ENCODE assay signal across 19 cellular contexts in the genomic region with DNA sequence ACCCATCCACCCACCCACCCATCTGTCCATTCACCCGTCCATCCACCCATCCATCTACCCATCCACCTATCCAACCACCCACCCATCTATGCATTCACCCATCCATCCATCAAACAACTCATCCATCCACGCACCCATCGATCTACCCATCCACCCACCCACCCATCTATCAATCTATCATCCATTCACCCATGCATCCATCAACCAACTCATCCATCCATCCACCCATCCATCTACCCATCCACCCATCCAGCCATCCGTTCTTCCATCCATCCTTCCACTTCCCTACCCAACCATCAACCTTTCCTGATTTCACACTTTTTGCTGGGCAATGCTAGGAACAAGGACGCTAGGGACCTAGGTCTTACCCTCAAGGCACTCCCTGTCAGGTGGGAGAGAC. TPM values are rescaled to one million over a fixed set of nuclear protein-coding genes. Genes with fewer than 3 reads are reported as not detected.
A peak's percentile ranks its signal among the peaks of the same experiment; 100 is the strongest.
DNase-seq lines count a peak whose midpoint lies in the region; ATAC-seq and TF ChIP-seq lines count a peak whose summit lies in the region.
"Had no signal": no experiment of that assay in that cellular context is flagged by ENCODE, and none has a peak within 500 bp of the region (broad histone marks: within the 10 kb centered on the region; RNA-seq: fewer than 3 reads in every experiment).

No MANE protein-coding gene starts in this region.

- no peak for TF ChIP-seq EP300 in gastroesophageal sphincter (IDR thresholded peaks at IDR 0.05)

- CTCF ChIA-PET in CD4-positive, alpha-beta memory T cell (lab: Charles Lee; ENCODE audit: partially characterized antibody), result interaction anchor here (3.0 kb wide), 1 partner anchor 44 kb away, joined by 23 read pairs; the partner anchor contains the start of gene KMT5C
- CTCF ChIA-PET in activated CD8-positive, alpha-beta T cell treated with anti-CD3 and anti-CD28 coated beads, Interleukin-2, amount 10 ng/mL, durations not matched to agents 7 days and 5 days (lab: Charles Lee), result interaction anchor here (2.9 kb wide), 1 partner anchor 90 kb away, joined by 19 read pairs; no protein-coding TSS in a partner anchor
- CTCF ChIA-PET in naive thymus-derived CD4-positive, alpha-beta T cell (lab: Charles Lee), result interaction anchor here (0.7 kb wide), 1 partner anchor 21 kb away, joined by 5 read pairs; no protein-coding TSS in a partner anchor

- H3K79me2 ChIP-seq in GM23338 (replicated peaks; ENCODE audit: insufficient read depth), result peaks cover 17% of the 10 kb centered on the region

- POLR2A ChIA-PET in CD4-positive, alpha-beta memory T cell (lab: Charles Lee; ENCODE audit: partially characterized antibody), result no interaction called here
- POLR2A ChIA-PET in activated CD8-positive, alpha-beta T cell treated with anti-CD3 and anti-CD28 coated beads, Interleukin-2, amount 10 ng/mL, durations not matched to agents 7 days and 5 days (lab: Charles Lee), result interaction anchor here (0.9 to 14.2 kb wide), 3 partner anchors 21 to 128 kb away, joined by 3 to 213 read pairs (median 19); partner anchors contain the start of gene UBE2S
- POLR2A ChIA-PET in naive thymus-derived CD4-positive, alpha-beta T cell (lab: Charles Lee), result interaction anchor here (2.8 kb wide), 1 partner anchor 123 kb away, joined by 11 read pairs; the partner anchor contains the start of gene PPP6R1

- H3K36me3 Mint-ChIP-seq in CD4-positive, alpha-beta memory T cell, result peaks cover 10 to 21% of the 10 kb centered on the region in 2 donors
- H3K36me3 Mint-ChIP-seq in GM23338 (ENCODE audit: low read depth), result peaks cover 17% of the 10 kb centered on the region
- H3K36me3 Mint-ChIP-seq in activated CD8-positive, alpha-beta T cell treated with anti-CD3 and anti-CD28 coated beads, Interleukin-2, amount 10 ng/mL, durations not matched to agents 7 days and 5 days (ENCODE audit: low read depth), result peaks cover 33% of the 10 kb centered on the region
- peaks cover 7 to 25% (median 9%) of the 10 kb centered on the region in 5 donors for H3K36me3 Mint-ChIP-seq in naive thymus-derived CD4-positive, alpha-beta T cell

- H4K20me1 ChIP-seq in GM23338 (replicated peaks; ENCODE audit: insufficient read depth), result peaks cover 16% of the 10 kb centered on the region

- H3K36me3 ChIP-seq in CD4-positive, alpha-beta memory T cell (ENCODE audit: insufficient read depth, low read length), result peaks cover 3% of the 10 kb centered on the region
- H3K36me3 ChIP-seq in GM23338 (ENCODE audit: insufficient read depth), result peaks cover 4% of the 10 kb centered on the region; the same call in 1 of the 2 replicates
- H3K36me3 ChIP-seq in naive thymus-derived CD4-positive, alpha-beta T cell (ENCODE audit: control insufficient read depth in 2 of 3, insufficient read depth in 3 of 3, low read length in 3 of 3), result peaks cover 0 to 10% (median 2%) of the 10 kb centered on the region in 3 experiments
- no peaks in the 10 kb centered on the region for H3K36me3 ChIP-seq in gastroesophageal sphincter

- peak overlapping the region in 3 of 7 donors; percentile 55 to 66 (median 62) for H3K27ac Mint-ChIP-seq in CD4-positive, alpha-beta memory T cell
- H3K27ac Mint-ChIP-seq in GM23338, result no peak overlapping the region
- H3K27ac Mint-ChIP-seq in activated CD8-positive, alpha-beta T cell treated with anti-CD3 and anti-CD28 coated beads, Interleukin-2, amount 10 ng/mL, durations not matched to agents 7 days and 5 days, result no peak overlapping the region
- peak overlapping the region in 5 of 9 donors; percentile 0 to 79 (median 56) for H3K27ac Mint-ChIP-seq in naive thymus-derived CD4-positive, alpha-beta T cell
- H3K27ac Mint-ChIP-seq: CD14-positive monocyte had no signal

- peaks cover 0 to 9% (median 0%) of the 10 kb centered on the region in 8 donors for H3K9me3 Mint-ChIP-seq in CD4-positive, alpha-beta memory T cell
- H3K9me3 Mint-ChIP-seq in GM23338, result peaks cover 5% of the 10 kb centered on the region; the same call in 2 of the 3 replicates
- H3K9me3 Mint-ChIP-seq in activated CD8-positive, alpha-beta T cell treated with anti-CD3 and anti-CD28 coated beads, Interleukin-2, amount 10 ng/mL, durations not matched to agents 7 days and 5 days (ENCODE audit: insufficient read depth), result no peaks in the 10 kb centered on the region
- H3K9me3 Mint-ChIP-seq in naive thymus-derived CD4-positive, alpha-beta T cell, result peaks cover 0 to 8% (median 0%) of the 10 kb centered on the region in 11 donors
- H3K9me3 Mint-ChIP-seq: IgD-negative memory B cell had no signal

- no peaks in the 10 kb centered on the region for H3K9me3 ChIP-seq in CD4-positive, alpha-beta memory T cell (ENCODE audit: control insufficient read depth in 1 of 2, low read length in 2 of 2)
- no peaks in the 10 kb centered on the region for H3K9me3 ChIP-seq in naive thymus-derived CD4-positive, alpha-beta T cell (ENCODE audit: control insufficient read depth in 2 of 3, low read length in 3 of 3)
- H3K9me3 ChIP-seq in gastroesophageal sphincter, result no peaks in the 10 kb centered on the region
- H3K9me3 ChIP-seq: right atrium auricular region, testis had no signal

- WGBS in gastroesophageal sphincter (ENCODE audit: low coverage in 1 of 2), 2 donors, result 88 to 96% methylated on average over 4 to 5 of the region's 5 CpGs

- ATAC-seq in GM23338, result no peak
- ATAC-seq in activated CD8-positive, alpha-beta T cell treated with anti-CD3 and anti-CD28 coated beads, Interleukin-2, amount 10 ng/mL, durations not matched to agents 7 days and 5 days, result no peak
- no peak for ATAC-seq in naive thymus-derived CD4-positive, alpha-beta T cell
- ATAC-seq in HG02798 (IDR thresholded peaks at IDR 0.05; ENCODE audit: poor library complexity, unreplicated experiment), result no peak
- ATAC-seq in HG02852 (IDR thresholded peaks at IDR 0.05; ENCODE audit: unreplicated experiment), result no peak
- ATAC-seq in gastroesophageal sphincter, result no peak
- ATAC-seq: Panc1, SK-N-SH treated with all-trans-retinoic acid at 6 μM for 48 hours had no signal

- no peak for TF ChIP-seq POLR2A in gastroesophageal sphincter (IDR thresholded peaks at IDR 0.05)

- TF ChIP-seq CTCF in GM23338 (conservative IDR thresholded peaks at IDR 0.05; ENCODE audit: low read depth in 2 of 2) (no peak), gastroesophageal sphincter (IDR thresholded peaks at IDR 0.05) (no peak)

- no peak overlapping the region for H2AFZ ChIP-seq in GM23338

- peak in 1 of 5 donors; percentile 9 for DNase-seq in CD4-positive, alpha-beta memory T cell
- no peak for DNase-seq in GM23338 (ENCODE audit: low spot score)
- no peak for DNase-seq in activated CD8-positive, alpha-beta T cell treated with anti-CD3 and anti-CD28 coated beads, Interleukin-2, amount 10 ng/mL, durations not matched to agents 7 days and 5 days
- no peak for DNase-seq in naive thymus-derived CD4-positive, alpha-beta T cell
- DNase-seq: anterior cingulate cortex, NCI-H1092, NCI-H2107, NCI-H526 treated with DMSO at 0.1 percent for 48 hours, testis had no signal

- H3K27me3 ChIP-seq in CD4-positive, alpha-beta memory T cell (ENCODE audit: insufficient read depth, low read length), result no peaks in the 10 kb centered on the region
- H3K27me3 ChIP-seq in GM23338 (ENCODE audit: insufficient read depth) (peaks cover 33% of the 10 kb centered on the region), gastroesophageal sphincter (peaks cover 12% of the 10 kb centered on the region)
- no peaks in the 10 kb centered on the region for H3K27me3 ChIP-seq in naive thymus-derived CD4-positive, alpha-beta T cell (ENCODE audit: control insufficient read depth in 2 of 2, insufficient read depth in 2 of 2, low read length in 2 of 2)
- H3K27me3 ChIP-seq: right atrium auricular region, testis had no signal

- H3K9me2 ChIP-seq in GM23338 (ENCODE audit: insufficient read depth), result no peaks in the 10 kb centered on the region

- H3K27ac ChIP-seq in CD4-positive, alpha-beta memory T cell (ENCODE audit: low read depth, low read length), result no peak overlapping the region
- H3K27ac ChIP-seq in GM23338 (ENCODE audit: low read depth) (no peak overlapping the region), gastroesophageal sphincter (no peak overlapping the region)
- H3K27ac ChIP-seq in naive thymus-derived CD4-positive, alpha-beta T cell (ENCODE audit: low read depth, low read length), result no peak overlapping the region
- H3K27ac ChIP-seq: epithelial cell of prostate, right atrium auricular region, testis had no signal

- H3F3A ChIP-seq in GM23338 (replicated peaks; ENCODE audit: low read depth), result peaks cover 22% of the 10 kb centered on the region

- H3K4me1 ChIP-seq in CD4-positive, alpha-beta memory T cell (ENCODE audit: insufficient read depth, low read length), result peaks cover 29% of the 10 kb centered on the region
- H3K4me1 ChIP-seq in GM23338 (ENCODE audit: insufficient read depth) (peaks cover 30% of the 10 kb centered on the region), gastroesophageal sphincter (peaks cover 0 to 37% (median 21%) of the 10 kb centered on the region in 3 donors)
- peaks cover 26 to 28% of the 10 kb centered on the region in 2 donors for H3K4me1 ChIP-seq in naive thymus-derived CD4-positive, alpha-beta T cell (ENCODE audit: control insufficient read depth in 2 of 2, insufficient read depth in 2 of 2, low read length in 2 of 2)

- H3K4me3 ChIP-seq in CD4-positive, alpha-beta memory T cell (ENCODE audit: low read length in 2 of 2), result no peak overlapping the region
- no peak overlapping the region for H3K4me3 ChIP-seq in GM23338
- no peak overlapping the region for H3K4me3 ChIP-seq in naive thymus-derived CD4-positive, alpha-beta T cell (ENCODE audit: low read length)
- H3K4me3 ChIP-seq in gastroesophageal sphincter, result no peak overlapping the region
- H3K4me3 ChIP-seq: right atrium auricular region, testis had no signal

- intact Hi-C loops in CD4-positive, alpha-beta memory T cell (cut with micrococcal nuclease), result loop anchor here (10.0 kb wide), 1 partner anchor 243 kb away; the partner anchor contains the start of gene ZNF784
- intact Hi-C loops in naive thymus-derived CD4-positive, alpha-beta T cell (cut with micrococcal nuclease), result loop anchor here (10.0 kb wide), 3 partner anchors 203 to 1187 kb away; partner anchors contain the start of genes TSEN34 (in 1 of the 2) and ZNF579 (in 1 of the 2)

- no peak overlapping the region for H3K4me2 ChIP-seq in GM23338

- H3K4me1 Mint-ChIP-seq in CD4-positive, alpha-beta memory T cell, result peaks cover 18 to 51% (median 31%) of the 10 kb centered on the region in 4 donors
- peaks cover 33% of the 10 kb centered on the region for H3K4me1 Mint-ChIP-seq in GM23338
- H3K4me1 Mint-ChIP-seq in activated CD8-positive, alpha-beta T cell treated with anti-CD3 and anti-CD28 coated beads, Interleukin-2, amount 10 ng/mL, durations not matched to agents 7 days and 5 days (ENCODE audit: low read depth), result peaks cover 34% of the 10 kb centered on the region
- peaks cover 23 to 43% (median 33%) of the 10 kb centered on the region in 7 donors for H3K4me1 Mint-ChIP-seq in naive thymus-derived CD4-positive, alpha-beta T cell

- peak overlapping the region in 7 of 8 donors; percentile 44 to 89 (median 71) for H3K4me3 Mint-ChIP-seq in CD4-positive, alpha-beta memory T cell
- H3K4me3 Mint-ChIP-seq in GM23338, result peak overlapping the region; percentile 40; the same call in 1 of the 3 replicates
- peak overlapping the region; percentile 88 for H3K4me3 Mint-ChIP-seq in activated CD8-positive, alpha-beta T cell treated with anti-CD3 and anti-CD28 coated beads, Interleukin-2, amount 10 ng/mL, durations not matched to agents 7 days and 5 days
- H3K4me3 Mint-ChIP-seq in naive thymus-derived CD4-positive, alpha-beta T cell, result peak overlapping the region in 9 of 10 donors; percentile 77 to 100 (median 90)
- H3K4me3 Mint-ChIP-seq: CD14-positive monocyte had no signal

- no peaks in the 10 kb centered on the region for H3K27me3 Mint-ChIP-seq in CD4-positive, alpha-beta memory T cell
- H3K27me3 Mint-ChIP-seq in GM23338 (ENCODE audit: insufficient read depth, low read depth, poor library complexity), result peaks cover 46% of the 10 kb centered on the region
- no peaks in the 10 kb centered on the region for H3K27me3 Mint-ChIP-seq in activated CD8-positive, alpha-beta T cell treated with anti-CD3 and anti-CD28 coated beads, Interleukin-2, amount 10 ng/mL, durations not matched to agents 7 days and 5 days (ENCODE audit: low read depth)
- H3K27me3 Mint-ChIP-seq in naive thymus-derived CD4-positive, alpha-beta T cell, result peaks cover 0 to 3% (median 0%) of the 10 kb centered on the region in 5 donors
- H3K27me3 Mint-ChIP-seq: IgD-negative memory B cell had no signal

RNA-seq across cellular contexts. Expression of gene TMEM238, which starts 2.1 kb away (rescaled TPM):
- 1 to 10 TPM; 9.6 to 9.9 TPM for total RNA-seq in CD4-positive, alpha-beta memory T cell
- 1 to 10 TPM in 1 of 2 donors, not detected in 1; 2.4 TPM for polyA plus RNA-seq in CD4-positive, alpha-beta memory T cell
- 4.1 and 7.5 TPM in 2 replicates for total RNA-seq in GM23338 (2014; rRNA removed; shearing (Covaris generic))
- 0.55 and 0.59 TPM in 2 replicates for polyA plus RNA-seq in GM23338 (2016; fragmentation: Nextera tagmentation; extraction: Ambion mirVana)
- 10 to 100 TPM; 23.6 to 26.7 TPM for total RNA-seq in activated CD8-positive, alpha-beta T cell treated with anti-CD3 and anti-CD28 coated beads, Interleukin-2, amount 10 ng/mL, durations not matched to agents 7 days and 5 days
- 10 to 100 TPM in 3 of 5 experiments, 1 to 10 TPM in 2; 9.3 to 15.7 (median 13.6) TPM for total RNA-seq in naive thymus-derived CD4-positive, alpha-beta T cell
- polyA plus RNA-seq in naive thymus-derived CD4-positive, alpha-beta T cell, result under 1 TPM; 0.33 to 0.71 TPM
- total RNA-seq in gastroesophageal sphincter, result 1 to 10 TPM in 2 of 4 donors, not detected in 2; 1.6 to 6.0 TPM
- polyA plus RNA-seq: CD14-positive monocyte had no signal

RNA-seq across cellular contexts. Expression of gene RPL28, which starts 3.7 kb away (rescaled TPM):
- 1,000 to 10,000 TPM; 3,136 to 3,159 TPM for total RNA-seq in CD4-positive, alpha-beta memory T cell
- polyA plus RNA-seq in CD4-positive, alpha-beta memory T cell, result 100 to 1,000 TPM; 257 to 784 TPM
- 463 and 737 TPM in 2 replicates for total RNA-seq in GM23338 (2014; rRNA removed; shearing (Covaris generic))
- 1,528 and 1,802 TPM in 2 replicates for polyA plus RNA-seq in GM23338 (2016; fragmentation: Nextera tagmentation; extraction: Ambion mirVana)
- 1,000 to 10,000 TPM; 2,948 to 3,082 TPM for total RNA-seq in activated CD8-positive, alpha-beta T cell treated with anti-CD3 and anti-CD28 coated beads, Interleukin-2, amount 10 ng/mL, durations not matched to agents 7 days and 5 days
- 1,000 to 10,000 TPM; 2,549 to 3,799 (median 3,242) TPM for total RNA-seq in naive thymus-derived CD4-positive, alpha-beta T cell
- 1,000 to 10,000 TPM in 1 of 2 donors, 100 to 1,000 TPM in 1; 740 to 1,050 TPM for polyA plus RNA-seq in naive thymus-derived CD4-positive, alpha-beta T cell
- total RNA-seq in gastroesophageal sphincter, result 100 to 1,000 TPM; 174 to 282 (median 271) TPM

RNA-seq across cellular contexts. Expression of gene TMEM190, which starts 5.4 kb away (rescaled TPM):
- not detected for total RNA-seq in CD4-positive, alpha-beta memory T cell
- not detected for polyA plus RNA-seq in CD4-positive, alpha-beta memory T cell
- total RNA-seq in GM23338 (2014; rRNA removed; shearing (Covaris generic)), result not detected in 2 replicates
- 4.2 and 4.8 TPM in 2 replicates for polyA plus RNA-seq in GM23338 (2016; fragmentation: Nextera tagmentation; extraction: Ambion mirVana)
- not detected for total RNA-seq in activated CD8-positive, alpha-beta T cell treated with anti-CD3 and anti-CD28 coated beads, Interleukin-2, amount 10 ng/mL, durations not matched to agents 7 days and 5 days
- total RNA-seq in naive thymus-derived CD4-positive, alpha-beta T cell, result not detected
- polyA plus RNA-seq in naive thymus-derived CD4-positive, alpha-beta T cell, result not detected
- not detected for total RNA-seq in gastroesophageal sphincter
- total RNA-seq: lung microvascular endothelial cell, right atrium auricular region had no signal
- polyA plus RNA-seq: CD14-positive monocyte, IgD-negative memory B cell had no signal

RNA-seq across cellular contexts. Expression of gene IL11, which starts 11.8 kb away (rescaled TPM):
- under 1 TPM; 0.32 to 0.47 TPM for total RNA-seq in CD4-positive, alpha-beta memory T cell
- polyA plus RNA-seq in CD4-positive, alpha-beta memory T cell, result not detected
- 1.1 and 2.2 TPM in 2 replicates for total RNA-seq in GM23338 (2014; rRNA removed; shearing (Covaris generic))
- polyA plus RNA-seq in GM23338 (2016; fragmentation: Nextera tagmentation; extraction: Ambion mirVana), result 0.58 and 1.7 TPM in 2 replicates
- under 1 TPM; 0.26 to 0.34 TPM for total RNA-seq in activated CD8-positive, alpha-beta T cell treated with anti-CD3 and anti-CD28 coated beads, Interleukin-2, amount 10 ng/mL, durations not matched to agents 7 days and 5 days
- under 1 TPM in 2 of 5 experiments, not detected in 3; 0.58 to 0.69 TPM for total RNA-seq in naive thymus-derived CD4-positive, alpha-beta T cell
- not detected for polyA plus RNA-seq in naive thymus-derived CD4-positive, alpha-beta T cell
- under 1 TPM in 1 of 4 donors, not detected in 3; 0.67 TPM for total RNA-seq in gastroesophageal sphincter
- total RNA-seq: lung microvascular endothelial cell had no signal
- polyA plus RNA-seq: CD14-positive monocyte, IgD-negative memory B cell had no signal

RNA-seq across cellular contexts. Expression of gene GARIN5B, which starts 19.0 kb away (rescaled TPM):
- total RNA-seq in CD4-positive, alpha-beta memory T cell, result not detected
- polyA plus RNA-seq in CD4-positive, alpha-beta memory T cell, result not detected
- not detected in 2 replicates for total RNA-seq in GM23338 (2014; rRNA removed; shearing (Covaris generic))
- polyA plus RNA-seq in GM23338 (2016; fragmentation: Nextera tagmentation; extraction: Ambion mirVana), result not detected in 2 replicates
- not detected for total RNA-seq in activated CD8-positive, alpha-beta T cell treated with anti-CD3 and anti-CD28 coated beads, Interleukin-2, amount 10 ng/mL, durations not matched to agents 7 days and 5 days
- total RNA-seq in naive thymus-derived CD4-positive, alpha-beta T cell, result not detected
- polyA plus RNA-seq in naive thymus-derived CD4-positive, alpha-beta T cell, result not detected
- not detected for total RNA-seq in gastroesophageal sphincter
- total RNA-seq: lung microvascular endothelial cell, right atrium auricular region had no signal
- polyA plus RNA-seq: CD14-positive monocyte, IgD-negative memory B cell had no signal

Comparison
In these comparisons a context has a peak if more than half of its experiments do, and no peak if none do; other contexts are left out.
1. H3K27ac Mint-ChIP-seq: peak in naive thymus-derived CD4-positive, alpha-beta T cell (5 of 9); none in GM23338 (single experiment) and activated CD8-positive, alpha-beta T cell treated with anti-CD3 and anti-CD28 coated beads, Interleukin-2, amount 10 ng/mL, durations not matched to agents 7 days and 5 days (single experiment).
2. H3K4me3 Mint-ChIP-seq: peak in every context shown above with its lines; median percentile 90 in naive thymus-derived CD4-positive, alpha-beta T cell; 88 in activated CD8-positive, alpha-beta T cell treated with anti-CD3 and anti-CD28 coated beads, Interleukin-2, amount 10 ng/mL, durations not matched to agents 7 days and 5 days; 71 in CD4-positive, alpha-beta memory T cell; 40 in GM23338.